ENCODE assay signal across 9 cellular contexts in the genomic region with DNA sequence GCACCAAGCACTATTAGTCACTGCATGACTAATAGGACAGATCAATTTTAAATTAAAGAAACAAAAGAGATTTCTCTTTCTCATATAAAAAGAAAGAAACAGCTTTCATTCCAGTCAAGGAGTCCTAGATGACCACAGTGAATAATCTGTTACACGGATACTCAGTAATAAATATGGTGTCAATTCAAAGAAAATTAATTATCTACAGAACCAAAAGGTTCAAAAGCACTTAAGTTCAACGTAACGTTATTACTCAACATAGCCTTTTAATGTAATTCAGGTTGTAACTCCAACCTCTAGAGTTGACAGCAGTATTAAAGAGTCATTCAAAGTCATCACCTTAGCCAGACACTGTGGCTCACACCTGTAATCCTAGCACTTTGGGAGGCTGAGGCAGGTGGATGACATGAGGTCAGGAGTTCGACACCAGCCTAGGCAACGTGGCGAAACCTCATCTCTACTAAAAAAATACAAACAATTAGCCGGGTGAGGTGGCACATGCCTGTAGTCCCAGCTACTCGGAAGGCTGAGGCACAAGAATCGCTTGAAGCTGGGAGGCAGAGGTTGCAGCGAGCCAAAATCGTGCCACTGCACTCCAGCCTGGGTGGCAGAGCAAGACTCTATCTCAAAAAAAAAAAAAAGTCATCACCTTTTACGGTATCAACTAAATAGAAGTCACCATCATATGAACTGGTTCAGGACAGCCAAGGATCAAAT. TPM values are rescaled to one million over a fixed set of nuclear protein-coding genes. Genes with fewer than 3 reads are reported as not detected.
DNase-seq lines count a peak whose midpoint lies in the region; ATAC-seq, FAIRE-seq and TF ChIP-seq lines count a peak whose summit lies in the region.
"Had no signal": no experiment of that assay in that cellular context is flagged by ENCODE, and none has a peak within 500 bp of the region (broad histone marks: within the 10 kb centered on the region; RNA-seq: fewer than 3 reads in every experiment).

No MANE protein-coding gene starts in this region.

- no peak for DNase-seq in GM12864 (ENCODE audit: low read depth)
- DNase-seq in RCC 7860 (ENCODE audit: low spot score), result peak; percentile 51
- peak in 1 of 3 experiments; percentile 9 for DNase-seq in effector memory CD8-positive, alpha-beta T cell
- no peak for DNase-seq in psoas muscle
- DNase-seq in NCI-H510A treated with DMSO at 0.1 percent for 48 hours (lab: John Stamatoyannopoulos, UW), result no peak
- no peak for DNase-seq in GM13977 (ENCODE audit: low spot score)

- TF ChIP-seq CTCF in GM12864 (IDR thresholded peaks at IDR 0.05; ENCODE audit: low read depth, low read length, missing control alignments) (no peak), psoas muscle (IDR thresholded peaks at IDR 0.05) (no peak), GM13977 (IDR thresholded peaks at IDR 0.05; ENCODE audit: extremely low read depth, insufficient read depth, missing control alignments) (no peak)

- H3K27ac Mint-ChIP-seq in effector memory CD8-positive, alpha-beta T cell, result peak overlapping the region; percentile 91 to 96

- H3K27me3 Mint-ChIP-seq in effector memory CD8-positive, alpha-beta T cell, result no peaks in the 10 kb centered on the region

- intact Hi-C loops in psoas muscle (cut with DNase I), result no loop called here

- in situ Hi-C loops in GM13977 (cut with MboI; ENCODE audit: low pct_unique_long_range_greater_than_20kb, low sequenced_read_pairs, unreplicated experiment), result no loop called here

- 36 to 41% (median 39%) methylated on average over 12 of the region's 12 CpGs for WGBS in psoas muscle, 3 donors

- peak; percentile 66 for FAIRE-seq in RCC 7860 (lab: Jason Lieb, UNC)

- H3K9me3 ChIP-seq in psoas muscle, result no peaks in the 10 kb centered on the region

- H3K4me3 ChIP-seq in GM12864 (ENCODE audit: low read depth, low read length) (peak overlapping the region; percentile 67), psoas muscle (peak overlapping the region; percentile 95)
- H3K4me3 ChIP-seq: SK-N-MC had no signal

- H3K4me3 Mint-ChIP-seq in effector memory CD8-positive, alpha-beta T cell, result peak overlapping the region; percentile 89 to 93

- peaks cover 76% of the 10 kb centered on the region for H3K4me1 ChIP-seq in psoas muscle

- no peaks in the 10 kb centered on the region for H3K36me3 ChIP-seq in psoas muscle (ENCODE audit: insufficient read depth in 1 of 2, low read depth in 1 of 2)

- H3K36me3 Mint-ChIP-seq in effector memory CD8-positive, alpha-beta T cell (ENCODE audit: insufficient read depth), result peaks cover 25% of the 10 kb centered on the region

- no peaks in the 10 kb centered on the region for H3K9me3 Mint-ChIP-seq in effector memory CD8-positive, alpha-beta T cell

- no peak for ATAC-seq in effector memory CD8-positive, alpha-beta T cell (replicated peaks)
- no peak for ATAC-seq in psoas muscle
- no peak for ATAC-seq in GM21717 (IDR thresholded peaks at IDR 0.05; ENCODE audit: unreplicated experiment)
- no peak for ATAC-seq in HG02798 (IDR thresholded peaks at IDR 0.05; ENCODE audit: poor library complexity, unreplicated experiment)

- no peaks in the 10 kb centered on the region for H3K27me3 ChIP-seq in psoas muscle (ENCODE audit: insufficient read depth in 3 of 3, low read length in 2 of 3)

- peaks cover 49 to 60% of the 10 kb centered on the region in 2 donors for H3K4me1 Mint-ChIP-seq in effector memory CD8-positive, alpha-beta T cell (ENCODE audit: low read depth in 2 of 2)

- peak overlapping the region; percentile 97 for H3K27ac ChIP-seq in psoas muscle
- H3K27ac ChIP-seq: SK-N-MC had no signal

RNA-seq across cellular contexts. Expression of gene PPTC7, which starts 4.4 kb away (rescaled TPM):
- 100 to 1,000 TPM in 2 of 4 donors, 10 to 100 TPM in 2; 61.1 to 213 (median 86.7) TPM for total RNA-seq in psoas muscle
- 100 to 1,000 TPM in 1 of 3 donors, 10 to 100 TPM in 2; 54.6 to 134 (median 65.4) TPM for polyA plus RNA-seq in psoas muscle

RNA-seq across cellular contexts. Expression of gene TCTN1, which starts 35.2 kb away (rescaled TPM):
- total RNA-seq in psoas muscle, result 10 to 100 TPM in 3 of 4 donors, 1 to 10 TPM in 1; 8.6 to 23.5 (median 12.7) TPM
- polyA plus RNA-seq in psoas muscle, result 10 to 100 TPM in 2 of 3 donors, 1 to 10 TPM in 1; 4.0 to 24.7 (median 12.1) TPM
